4 cellular contexts compared by ENCODE assay signal in genomic region chr19:50332014-50332263, GRCh38.
TF ChIP-seq lines count a peak whose summit lies in the region.

No MANE protein-coding gene starts in this region.

TF ChIP-seq in SK-N-SH, 30 proteins besides CTCF, POLR2A, EP300 and RAD21:
- TF ChIP-seq CHD2 (IDR thresholded peaks at IDR 0.05; ENCODE audit: low read length, partially characterized antibody) (no peak), FOXJ3 (CRISPR knock-in tag; IDR thresholded peaks at IDR 0.05) (no peak), FOXM1 (IDR thresholded peaks at IDR 0.05; ENCODE audit: low read depth) (no peak), FOSL2 (IDR thresholded peaks at IDR 0.05; ENCODE audit: borderline replicate concordance, low read depth) (no peak), USF1 (IDR thresholded peaks at IDR 0.05; ENCODE audit: borderline replicate concordance, low read depth) (no peak), NFIC (IDR thresholded peaks at IDR 0.05; ENCODE audit: borderline replicate concordance) (no peak), TCF12 (IDR thresholded peaks at IDR 0.05) (no peak)

TF ChIP-seq in SK-N-SH treated with all-trans-retinoic acid at 6 μM for 48 hours, 23 proteins besides CTCF, POLR2A, EP300 and RAD21:
- TF ChIP-seq PATZ1 (CRISPR knock-in tag; IDR thresholded peaks at IDR 0.05; ENCODE audit: borderline replicate concordance) (no peak), ZFP30 (CRISPR knock-in tag; IDR thresholded peaks at IDR 0.05) (no peak), ZNF565 (CRISPR knock-in tag; conservative IDR thresholded peaks at IDR 0.05; ENCODE audit: low read depth) (no peak), ZC3H10 (CRISPR knock-in tag; IDR thresholded peaks at IDR 0.05) (no peak), CSDC2 (CRISPR knock-in tag; IDR thresholded peaks at IDR 0.05) (no peak), SNAI2 (CRISPR knock-in tag; IDR thresholded peaks at IDR 0.05) (no peak), TSHZ2 (CRISPR knock-in tag; IDR thresholded peaks at IDR 0.05) (no peak), GLIS3 (CRISPR knock-in tag; IDR thresholded peaks at IDR 0.05) (no peak)

TF ChIP-seq in Ishikawa, 13 proteins besides CTCF, POLR2A, EP300 and RAD21:
- 0 out of 2 replicates have a peak, but pooled peaks have one; percentile 26 for TF ChIP-seq ZBTB7A (IDR thresholded peaks at IDR 0.05; ENCODE audit: low read depth)
- no peak for TF ChIP-seq TCF12 (IDR thresholded peaks at IDR 0.05; ENCODE audit: low read depth)
TF ChIP-seq in Ishikawa: peak in this region for 1.

TF ChIP-seq in H1, 55 proteins besides CTCF, POLR2A, EP300 and RAD21:
- TF ChIP-seq MAFK (IDR thresholded peaks at IDR 0.05; ENCODE audit: low read depth, low read length) (no peak), SUZ12 (IDR thresholded peaks at IDR 0.05; ENCODE audit: low read length) (0 out of 2 replicates have a peak, but pooled peaks have one; percentile 0)
